Comparison of ENCODE assay signal across 25 cellular contexts in the genomic region with DNA sequence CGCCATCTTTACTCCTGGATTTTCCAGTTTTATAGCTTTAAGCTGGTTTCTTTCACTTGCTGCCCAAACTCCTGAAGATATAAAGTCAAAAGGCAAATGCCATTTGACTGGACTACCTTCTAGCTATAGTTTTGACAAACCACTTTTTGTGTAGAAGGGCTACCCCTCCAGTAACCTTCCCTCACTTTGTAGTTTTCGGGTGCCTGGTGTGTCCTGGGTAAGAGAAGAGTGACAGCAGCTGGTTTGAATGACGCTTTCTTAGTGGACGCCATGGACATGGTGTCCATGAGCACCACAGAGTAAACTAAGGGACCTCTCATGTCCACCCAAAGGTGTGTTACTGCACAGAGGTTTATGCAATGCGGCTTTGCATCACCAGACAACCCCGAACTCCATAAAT. TPM values are rescaled to one million over a fixed set of nuclear protein-coding genes. Genes with fewer than 3 reads are reported as not detected.
DNase-seq lines count a peak whose midpoint lies in the region; ATAC-seq, FAIRE-seq and TF ChIP-seq lines count a peak whose summit lies in the region.
"Had no signal": no experiment of that assay in that cellular context is flagged by ENCODE, and none has a peak within 500 bp of the region (broad histone marks: within the 10 kb centered on the region; RNA-seq: fewer than 3 reads in every experiment).

No MANE protein-coding gene starts in this region.

- H3K4me3 ChIP-seq in SK-N-SH (ENCODE audit: low read depth in 2 of 2, low read length in 1 of 2), result no peak overlapping the region
- H3K4me3 ChIP-seq in Panc1 (ENCODE audit: low read depth in 2 of 2, low read length in 2 of 2), result no peak overlapping the region
- no peak overlapping the region for H3K4me3 ChIP-seq in H1 (ENCODE audit: extremely low read depth in 1 of 4, insufficient read depth in 2 of 4, low read depth in 3 of 4, low read length in 4 of 4)

- no peak overlapping the region for H2BK15ac ChIP-seq in H1 (ENCODE audit: low read length)

- TF ChIP-seq EP300 in SK-N-SH (IDR thresholded peaks at IDR 0.05; ENCODE audit: borderline replicate concordance in 1 of 2, low read depth in 1 of 2, low read length in 1 of 2) (no peak), H1 (IDR thresholded peaks at IDR 0.05; ENCODE audit: borderline replicate concordance in 1 of 2, low read depth in 2 of 2, low read length in 2 of 2) (no peak)

- TF ChIP-seq CTCF in SK-N-SH (IDR thresholded peaks at IDR 0.05) (no peak), Panc1 (IDR thresholded peaks at IDR 0.05) (no peak), H1 (IDR thresholded peaks at IDR 0.05; ENCODE audit: control extremely low read depth in 1 of 3, insufficient read depth in 1 of 3, low read depth in 1 of 3, low read length in 3 of 3) (no peak), osteocyte (IDR thresholded peaks at IDR 0.05) (no peak)

- H3K14ac ChIP-seq in H1 (ENCODE audit: insufficient read length), result no peak overlapping the region

- H2BK120ac ChIP-seq in H1 (replicated peaks; ENCODE audit: low read depth, low read length), result no peak overlapping the region

- no peaks in the 10 kb centered on the region for H3K79me2 ChIP-seq in SK-N-SH (ENCODE audit: insufficient read depth)
- H3K79me2 ChIP-seq in H1 (ENCODE audit: control insufficient read depth in 1 of 2, insufficient read depth in 2 of 2, low read length in 2 of 2), result no peaks in the 10 kb centered on the region

- no peak overlapping the region for H3K4me2 ChIP-seq in SK-N-SH
- H3K4me2 ChIP-seq in H1 (ENCODE audit: insufficient read depth in 1 of 2, low read depth in 2 of 2, low read length in 2 of 2), result no peak overlapping the region

- no peak overlapping the region for H4K5ac ChIP-seq in H1 (ENCODE audit: insufficient read length, low read depth, low read length)

- TF ChIP-seq RAD21 in SK-N-SH (IDR thresholded peaks at IDR 0.05; ENCODE audit: low read length), result no peak
- TF ChIP-seq RAD21 in H1 (IDR thresholded peaks at IDR 0.05 in 1 of 2, conservative IDR thresholded peaks at IDR 0.05 in 1 of 2; ENCODE audit: low read depth in 2 of 2, low read length in 2 of 2), result no peak

- H3K56ac ChIP-seq in H1 (replicated peaks; ENCODE audit: insufficient read length, low read depth, low read length), result no peak overlapping the region

- 0 out of 2 replicates have a peak overlapping the region, but pooled peaks have one; percentile 2 for H2BK12ac ChIP-seq in H1 (ENCODE audit: low read depth, low read length)

- H3K18ac ChIP-seq in H1 (ENCODE audit: extremely low read depth, low read length), result no peak overlapping the region

- H3K4me1 ChIP-seq in SK-N-SH (ENCODE audit: control insufficient read depth in 1 of 2, insufficient read depth in 2 of 2, low read depth in 1 of 2, low read length in 1 of 2), result peaks cover 11 to 12% of the 10 kb centered on the region in 2 experiments
- peaks cover 13% of the 10 kb centered on the region for H3K4me1 ChIP-seq in Panc1 (ENCODE audit: control insufficient read depth, insufficient read depth, low read length)
- no peaks in the 10 kb centered on the region; a peak in 1 of 7 replicates for H3K4me1 ChIP-seq in H1 (replicated peaks in 1 of 4; ENCODE audit: control insufficient read depth in 3 of 4, insufficient read depth in 4 of 4, low read length in 3 of 4)
- H3K4me1 ChIP-seq: Caco-2 had no signal

- H3K27me3 ChIP-seq in SK-N-SH (ENCODE audit: insufficient read depth) (no peaks in the 10 kb centered on the region), Panc1 (ENCODE audit: control insufficient read depth, insufficient read depth, low read length) (no peaks in the 10 kb centered on the region), H1 (replicated peaks in 1 of 4; ENCODE audit: control insufficient read depth in 3 of 4, extremely low read depth in 1 of 4, insufficient read depth in 3 of 4, low read length in 3 of 4) (peaks cover 0 to 3% (median under 1%) of the 10 kb centered on the region in 4 experiments; a peak in 1 of 7 replicates)

- intact Hi-C loops in Panc1 (cut with micrococcal nuclease; ENCODE audit: unreplicated experiment), result no loop called here

- H3K4ac ChIP-seq in H1 (replicated peaks; ENCODE audit: insufficient read length, low read depth, low read length), result no peak overlapping the region

- no peak overlapping the region for H4K91ac ChIP-seq in H1 (replicated peaks; ENCODE audit: insufficient read length, low read length)

- FAIRE-seq in H1 (lab: Jason Lieb, UNC), result no peak
- FAIRE-seq: GM12892, HTR-8/SVneo had no signal

- no peak for TF ChIP-seq POLR2A in H1 (IDR thresholded peaks at IDR 0.05; ENCODE audit: control extremely low read depth in 1 of 2, low read depth in 2 of 2, low read length in 2 of 2)

- no peak overlapping the region for H3K27ac Mint-ChIP-seq in osteocyte (ENCODE audit: unreplicated experiment)
- H3K27ac Mint-ChIP-seq: B cell; CD8-positive, alpha-beta T cell; HFFc6 had no signal

- no peak overlapping the region for H3K23ac ChIP-seq in H1 (ENCODE audit: insufficient read length)

- H3K36me3 ChIP-seq in SK-N-SH (replicated peaks in 1 of 2; ENCODE audit: control insufficient read depth in 1 of 2, insufficient read depth in 2 of 2, low read length in 1 of 2) (no peaks in the 10 kb centered on the region), Panc1 (ENCODE audit: control insufficient read depth, insufficient read depth, low read length) (no peaks in the 10 kb centered on the region), H1 (ENCODE audit: control insufficient read depth in 2 of 4, insufficient read depth in 4 of 4, low read length in 3 of 4) (no peaks in the 10 kb centered on the region)

- H4K8ac ChIP-seq in H1 (ENCODE audit: extremely low read depth, insufficient read depth, low read length), result no peak overlapping the region

- H3K4me1 Mint-ChIP-seq in osteocyte (ENCODE audit: unreplicated experiment), result peaks cover 32% of the 10 kb centered on the region

- no peaks in the 10 kb centered on the region for H3K23me2 ChIP-seq in H1 (ENCODE audit: low read depth, low read length)

- no peak overlapping the region for H2AK5ac ChIP-seq in H1 (ENCODE audit: low read depth, low read length)

- POLR2A ChIA-PET in SK-N-SH (lab: Yijun Ruan, JAX), result no interaction called here
- POLR2A ChIA-PET in Panc1 (lab: Charles Lee), result no interaction called here
- POLR2A ChIA-PET in H1 (lab: Charles Lee; ENCODE audit: partially characterized antibody), result interaction anchor here (1.3 kb wide), 1 partner anchor 21 kb away, joined by 3 read pairs; the partner anchor contains the start of gene PITRM1

- CTCF ChIA-PET in SK-N-SH (lab: Yijun Ruan, JAX), result interaction anchor here (0.7 to 11.1 kb wide), 19 partner anchors 9 to 1584 kb away, joined by 3 to 244 read pairs (median 4); partner anchors contain the start of gene PITRM1
- CTCF ChIA-PET in Panc1 (lab: Charles Lee), result no interaction called here
- CTCF ChIA-PET in H1 (lab: Charles Lee; ENCODE audit: partially characterized antibody), result interaction anchor here (0.5 to 2.6 kb wide), 37 partner anchors 9 to 1583 kb away, joined by 3 to 18 read pairs (median 3); no protein-coding TSS in a partner anchor

- ATAC-seq in SK-N-SH treated with all-trans-retinoic acid at 6 μM for 48 hours (no peak), Panc1 (no peak), GM19035 (IDR thresholded peaks at IDR 0.05; ENCODE audit: unreplicated experiment) (no peak)
- ATAC-seq: CD8-positive, alpha-beta T cell had no signal

- no peaks in the 10 kb centered on the region for H3K27me3 Mint-ChIP-seq in osteocyte (ENCODE audit: unreplicated experiment)

- in situ Hi-C loops in Panc1 (cut with HindIII; ENCODE audit: low pct_unique_long_range_greater_than_20kb, low sequenced_read_pairs), result no loop called here

- H3K9ac ChIP-seq in SK-N-SH, result no peak overlapping the region
- no peak overlapping the region for H3K9ac ChIP-seq in H1 (replicated peaks in 1 of 4; ENCODE audit: extremely low read depth in 1 of 4, low read depth in 3 of 4, low read length in 3 of 4)

- BruUV-seq in Panc1 (replicated peaks; lab: Mats Ljungman, UMichigan), result no TSS peak

- DNase-seq in SK-N-SH (no peak), Panc1 (ENCODE audit: low read depth, low spot score) (no peak), H1 (ENCODE audit: low read depth in 1 of 2, low spot score in 2 of 2) (no peak), osteocyte (ENCODE audit: extremely low spot score, unreplicated experiment) (peak; percentile 7), HuH-7.5 (ENCODE audit: low spot score) (no peak), occipital lobe (lab: John Stamatoyannopoulos, UW) (no peak)
- DNase-seq: Caco-2; CD8-positive, alpha-beta T cell; DMS 273 treated with DMSO at 0.1 percent for 48 hours; GF-D8; H7; HFFc6; KG1; MM.1S; NCI-H446 treated with DMSO at 0.1 percent for 48 hours; NCI-H82; NK-92 treated with Interleukin-12 subunit alpha and Interleukin-12 subunit beta, amount 100 ng/mL, for 24 hours; SHP77 had no signal

- H3K9me3 ChIP-seq in SK-N-SH (no peaks in the 10 kb centered on the region), Panc1 (ENCODE audit: control insufficient read depth, insufficient read depth, low read depth, low read length) (no peaks in the 10 kb centered on the region), H1 (ENCODE audit: insufficient read depth in 2 of 2, low read depth in 1 of 2, low read length in 1 of 2) (no peaks in the 10 kb centered on the region)
- H3K9me3 ChIP-seq: Caco-2 had no signal

- WGBS in SK-N-SH (ENCODE audit: low lambda C conversion rate), result 96% methylated on average over 6 of the region's 6 CpGs
- 88% methylated on average over 6 of the region's 6 CpGs; no CpG with 5 or more reads in 1 of the 2 experiments for WGBS in H1 (ENCODE audit: extremely low coverage in 1 of 2, insufficient coverage in 1 of 2, insufficient read length in 1 of 2, insufficient replicate concordance in 2 of 2, low coverage in 1 of 2, low lambda C conversion rate in 2 of 2, missing lambda C conversion rate in 1 of 2), 2 experiments

- H2AFZ ChIP-seq in SK-N-SH (ENCODE audit: low read depth) (0 out of 2 replicates have a peak overlapping the region, but pooled peaks have one; percentile 64), H1 (ENCODE audit: low read length) (no peak overlapping the region)

- no peaks in the 10 kb centered on the region for H3F3A ChIP-seq in SK-N-SH (replicated peaks; ENCODE audit: insufficient read depth)

- no peak overlapping the region for H3K4me3 Mint-ChIP-seq in osteocyte (ENCODE audit: unreplicated experiment)
- H3K4me3 Mint-ChIP-seq: B cell; CD8-positive, alpha-beta T cell had no signal

- no peaks in the 10 kb centered on the region for H4K20me1 ChIP-seq in SK-N-SH (ENCODE audit: insufficient read depth)
- H4K20me1 ChIP-seq in H1 (replicated peaks in 1 of 2; ENCODE audit: control insufficient read depth in 1 of 2, insufficient read depth in 2 of 2, low read length in 2 of 2), result no peaks in the 10 kb centered on the region

- no peak overlapping the region; the same call in 1 of the 2 replicates for H2BK20ac ChIP-seq in H1 (ENCODE audit: low read length)

- no peak overlapping the region for H2BK5ac ChIP-seq in H1 (ENCODE audit: low read depth, low read length)

- no peaks in the 10 kb centered on the region for H3K36me3 Mint-ChIP-seq in osteocyte (ENCODE audit: unreplicated experiment)
- H3K36me3 Mint-ChIP-seq: CD8-positive, alpha-beta T cell had no signal

- no peaks in the 10 kb centered on the region for H3K9me2 ChIP-seq in SK-N-SH

- no peaks in the 10 kb centered on the region for H3K79me1 ChIP-seq in H1 (ENCODE audit: low read depth, low read length)

- H3K9me3 Mint-ChIP-seq in osteocyte (ENCODE audit: unreplicated experiment), result no peaks in the 10 kb centered on the region
- H3K9me3 Mint-ChIP-seq: CD8-positive, alpha-beta T cell; HFFc6 had no signal

- H3K27ac ChIP-seq in SK-N-SH (ENCODE audit: low read depth in 2 of 2, low read length in 1 of 2) (no peak overlapping the region), Panc1 (ENCODE audit: low read length) (peak overlapping the region; percentile 17; the same call in 1 of the 2 replicates), H1 (ENCODE audit: low read depth, low read length) (no peak overlapping the region)
- H3K27ac ChIP-seq: 22Rv1, RWPE1 had no signal

RNA-seq across cellular contexts. Expression of gene PITRM1, which starts 21.2 kb away (rescaled TPM):
- polyA plus RNA-seq in SK-N-SH (2012; rRNA removed) (45.9 and 79.6 TPM in 2 replicates), H1 (2011; rRNA removed) (18.6 and 21.2 TPM in 2 replicates)
- polyA plus RNA-seq in SK-N-SH (2012; cell fraction: cytosol; rRNA removed), result 46.3 and 52.8 TPM in 2 replicates
- 185 and 200 TPM in 2 replicates for polyA plus RNA-seq in SK-N-SH (2012; cell fraction: nucleus; rRNA removed)
- total RNA-seq in Panc1 (2021; ENCODE audit: unreplicated experiment) (63.5 TPM), osteocyte (76.5 and 78.7 TPM in 2 replicates), occipital lobe (38.8 TPM)
- polyA plus RNA-seq in Panc1 (2012; ENCODE audit: insufficient read length), result 53.5 TPM
- total RNA-seq in H1 (2021; fragmentation: NEBNext Ultra II Directional; extraction: Animal tissue kit (Norgen Biotek cat#: 25700)), result 28.3 and 31.5 TPM in 2 replicates
- polyA plus RNA-seq in H1 (2011; cell fraction: cytosol; rRNA removed), result 17.8 TPM
- 64.4 TPM for polyA plus RNA-seq in H1 (2011; cell fraction: nucleus; rRNA removed)
- 26.8 to 32.2 TPM (median 27.6 TPM) in 4 replicates for polyA plus RNA-seq in H1 (2012, experiment 1 of 2)
- polyA plus RNA-seq in H1 (2012, experiment 2 of 2), result 11.7 TPM
- 30.9 TPM for polyA plus RNA-seq in H1 (2013, experiment 1 of 2)
- polyA plus RNA-seq in H1 (2013, experiment 2 of 2), result 26.0 TPM
- 23.7 and 24.5 TPM in 2 replicates for polyA minus RNA-seq in H1 (2011; rRNA and poly(A)+ RNA removed)
- 17.3 TPM for polyA minus RNA-seq in H1 (2011; cell fraction: cytosol; rRNA and poly(A)+ RNA removed)
- 28.3 TPM for polyA minus RNA-seq in H1 (2011; cell fraction: nucleus; rRNA and poly(A)+ RNA removed)
